10 cellular contexts compared by ENCODE assay signal in the genomic region with DNA sequence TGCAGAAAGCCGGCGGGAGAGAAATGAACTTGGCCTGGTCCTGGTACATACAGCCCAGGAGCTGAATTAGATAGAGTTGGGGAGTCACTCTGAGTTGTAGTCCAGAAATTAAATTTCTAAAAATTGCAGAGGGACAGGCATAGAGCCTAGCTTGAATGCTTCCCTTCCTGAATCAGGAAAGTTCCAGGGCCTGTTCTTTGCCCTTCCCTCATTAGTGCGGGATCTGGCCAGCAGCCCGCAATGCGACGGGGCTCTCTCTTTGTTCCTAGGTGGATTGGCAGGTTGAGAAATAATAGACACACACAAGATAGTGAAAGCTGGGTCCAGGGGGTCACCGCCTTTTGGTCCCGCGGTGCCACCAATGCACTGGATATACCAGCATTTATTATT. TPM values are rescaled to one million over a fixed set of nuclear protein-coding genes. Genes with fewer than 3 reads are reported as not detected.
A peak's percentile ranks its signal among the peaks of the same experiment; 100 is the strongest.
DNase-seq lines count a peak whose midpoint lies in the region; ATAC-seq and TF ChIP-seq lines count a peak whose summit lies in the region.
"Had no signal": no experiment of that assay in that cellular context is flagged by ENCODE, and none has a peak within 500 bp of the region (broad histone marks: within the 10 kb centered on the region; RNA-seq: fewer than 3 reads in every experiment).

No MANE protein-coding gene starts in this region.

- no peak overlapping the region for H3K27ac ChIP-seq in CD8-positive, alpha-beta memory T cell (ENCODE audit: low read depth, low read length)

- peaks cover 4% of the 10 kb centered on the region for H3K36me3 Mint-ChIP-seq in T-helper 1 cell treated with Interleukin-12 subunit alpha and Interleukin-12 subunit beta and Interleukin-4 antibody, amounts not matched to agents 30 μg/mL and 1 μg/mL, for 36 hours (ENCODE audit: low read depth)
- H3K36me3 Mint-ChIP-seq in CD8-positive, alpha-beta memory T cell: no peaks in the 10 kb centered on the region
- H3K36me3 Mint-ChIP-seq in WTC11 (peaks cover 5% of the 10 kb centered on the region), nephron progenitor cell (ENCODE audit: low read depth) (peaks cover 29% of the 10 kb centered on the region)

- H3K27me3 Mint-ChIP-seq in T-helper 1 cell treated with Interleukin-12 subunit alpha and Interleukin-12 subunit beta and Interleukin-4 antibody, amounts not matched to agents 30 μg/mL and 1 μg/mL, for 36 hours (ENCODE audit: low read depth): peaks cover 11% of the 10 kb centered on the region
- H3K27me3 Mint-ChIP-seq in CD8-positive, alpha-beta memory T cell: peaks cover 0 to 3% of the 10 kb centered on the region in 2 donors
- H3K27me3 Mint-ChIP-seq in WTC11 (ENCODE audit: low read depth) (peaks cover 6% of the 10 kb centered on the region), nephron progenitor cell (ENCODE audit: low read depth, poor library complexity) (peaks cover 32% of the 10 kb centered on the region)

- POLR2A ChIA-PET in CD8-positive, alpha-beta memory T cell (lab: Charles Lee): interaction anchor here (1.5 kb wide), 1 partner anchor 333 kb away, joined by 5 read pairs; no protein-coding TSS in a partner anchor
- POLR2A ChIA-PET in WTC11 (lab: Charles Lee): interaction anchor here (1.1 kb wide), 1 partner anchor 29 kb away, joined by 3 read pairs; no protein-coding TSS in a partner anchor

- H3K4me3 ChIP-seq in CD8-positive, alpha-beta memory T cell (ENCODE audit: low read length): no peak overlapping the region

- no peaks in the 10 kb centered on the region for H3K9me3 ChIP-seq in CD8-positive, alpha-beta memory T cell (ENCODE audit: low read length)

- H3K4me3 Mint-ChIP-seq in T-helper 1 cell treated with Interleukin-12 subunit alpha and Interleukin-12 subunit beta and Interleukin-4 antibody, amounts not matched to agents 30 μg/mL and 1 μg/mL, for 36 hours: peak overlapping the region; percentile 27
- H3K4me3 Mint-ChIP-seq in CD8-positive, alpha-beta memory T cell: no peak overlapping the region
- no peak overlapping the region for H3K4me3 Mint-ChIP-seq in WTC11
- H3K4me3 Mint-ChIP-seq in nephron progenitor cell: no peak overlapping the region
- H3K4me3 Mint-ChIP-seq: central memory CD8-positive, alpha-beta T cell had no signal

- no peaks in the 10 kb centered on the region for H3K36me3 ChIP-seq in CD8-positive, alpha-beta memory T cell (ENCODE audit: insufficient read depth, low read length)

- no peak for TF ChIP-seq CTCF in WTC11 (IDR thresholded peaks at IDR 0.05)
- no peak for TF ChIP-seq CTCF in nephron progenitor cell (IDR thresholded peaks at IDR 0.05)

- ATAC-seq in WTC11 (peak; percentile 60), HG02885 (IDR thresholded peaks at IDR 0.05; ENCODE audit: poor library complexity, unreplicated experiment) (no peak)

- no peaks in the 10 kb centered on the region for H3K9me3 Mint-ChIP-seq in T-helper 1 cell treated with Interleukin-12 subunit alpha and Interleukin-12 subunit beta and Interleukin-4 antibody, amounts not matched to agents 30 μg/mL and 1 μg/mL, for 36 hours
- H3K9me3 Mint-ChIP-seq in CD8-positive, alpha-beta memory T cell: no peaks in the 10 kb centered on the region
- peaks cover 9% of the 10 kb centered on the region for H3K9me3 Mint-ChIP-seq in WTC11
- peaks cover 29% of the 10 kb centered on the region for H3K9me3 Mint-ChIP-seq in nephron progenitor cell
- H3K9me3 Mint-ChIP-seq: central memory CD8-positive, alpha-beta T cell had no signal

- H3K4me1 Mint-ChIP-seq in T-helper 1 cell treated with Interleukin-12 subunit alpha and Interleukin-12 subunit beta and Interleukin-4 antibody, amounts not matched to agents 30 μg/mL and 1 μg/mL, for 36 hours (ENCODE audit: low read depth): peaks cover 50% of the 10 kb centered on the region
- H3K4me1 Mint-ChIP-seq in CD8-positive, alpha-beta memory T cell: peaks cover 12 to 29% (median 21%) of the 10 kb centered on the region in 3 donors
- H3K4me1 Mint-ChIP-seq in WTC11 (peaks cover 10% of the 10 kb centered on the region), nephron progenitor cell (peaks cover 26% of the 10 kb centered on the region)

- H3K4me1 ChIP-seq in CD8-positive, alpha-beta memory T cell (ENCODE audit: insufficient read depth, low read length): peaks cover 16% of the 10 kb centered on the region

- peak overlapping the region; percentile 50 for H3K27ac Mint-ChIP-seq in T-helper 1 cell treated with Interleukin-12 subunit alpha and Interleukin-12 subunit beta and Interleukin-4 antibody, amounts not matched to agents 30 μg/mL and 1 μg/mL, for 36 hours
- peak overlapping the region in 5 of 8 donors; percentile 2 to 88 (median 30) for H3K27ac Mint-ChIP-seq in CD8-positive, alpha-beta memory T cell
- H3K27ac Mint-ChIP-seq in WTC11 (no peak overlapping the region), nephron progenitor cell (peak overlapping the region; percentile 43)

- DNase-seq in T-helper 1 cell: no peak
- DNase-seq in CD8-positive, alpha-beta memory T cell: no peak
- peak; percentile 16 for DNase-seq in WTC11 (ENCODE audit: low spot score)
- DNase-seq in nephron progenitor cell: no peak
- no peak for DNase-seq in D341Med (ENCODE audit: low spot score)
- no peak for DNase-seq in NK-92 treated with Interleukin-12 subunit alpha and Interleukin-12 subunit beta, amount 100 ng/mL, for 24 hours (lab: John Stamatoyannopoulos, UW)
- DNase-seq: SIG-M5 had no signal

- no peaks in the 10 kb centered on the region for H3K27me3 ChIP-seq in CD8-positive, alpha-beta memory T cell (ENCODE audit: insufficient read depth, low read length, poor library complexity, severe bottlenecking)

- CTCF ChIA-PET in CD8-positive, alpha-beta memory T cell (lab: Charles Lee): interaction anchor here (0.7 to 2.6 kb wide), 35 partner anchors 9 to 537 kb away, joined by 3 to 82 read pairs (median 4); a partner anchor contains a TSS
- CTCF ChIA-PET in WTC11 (lab: Charles Lee): interaction anchor here (0.6 to 2.1 kb wide), 66 partner anchors 9 to 537 kb away, joined by 3 to 84 read pairs (median 6); a partner anchor contains a TSS

TF ChIP-seq in WTC11, 78 proteins besides CTCF, POLR2A, EP300 and RAD21:
- TF ChIP-seq, protein P1, sequence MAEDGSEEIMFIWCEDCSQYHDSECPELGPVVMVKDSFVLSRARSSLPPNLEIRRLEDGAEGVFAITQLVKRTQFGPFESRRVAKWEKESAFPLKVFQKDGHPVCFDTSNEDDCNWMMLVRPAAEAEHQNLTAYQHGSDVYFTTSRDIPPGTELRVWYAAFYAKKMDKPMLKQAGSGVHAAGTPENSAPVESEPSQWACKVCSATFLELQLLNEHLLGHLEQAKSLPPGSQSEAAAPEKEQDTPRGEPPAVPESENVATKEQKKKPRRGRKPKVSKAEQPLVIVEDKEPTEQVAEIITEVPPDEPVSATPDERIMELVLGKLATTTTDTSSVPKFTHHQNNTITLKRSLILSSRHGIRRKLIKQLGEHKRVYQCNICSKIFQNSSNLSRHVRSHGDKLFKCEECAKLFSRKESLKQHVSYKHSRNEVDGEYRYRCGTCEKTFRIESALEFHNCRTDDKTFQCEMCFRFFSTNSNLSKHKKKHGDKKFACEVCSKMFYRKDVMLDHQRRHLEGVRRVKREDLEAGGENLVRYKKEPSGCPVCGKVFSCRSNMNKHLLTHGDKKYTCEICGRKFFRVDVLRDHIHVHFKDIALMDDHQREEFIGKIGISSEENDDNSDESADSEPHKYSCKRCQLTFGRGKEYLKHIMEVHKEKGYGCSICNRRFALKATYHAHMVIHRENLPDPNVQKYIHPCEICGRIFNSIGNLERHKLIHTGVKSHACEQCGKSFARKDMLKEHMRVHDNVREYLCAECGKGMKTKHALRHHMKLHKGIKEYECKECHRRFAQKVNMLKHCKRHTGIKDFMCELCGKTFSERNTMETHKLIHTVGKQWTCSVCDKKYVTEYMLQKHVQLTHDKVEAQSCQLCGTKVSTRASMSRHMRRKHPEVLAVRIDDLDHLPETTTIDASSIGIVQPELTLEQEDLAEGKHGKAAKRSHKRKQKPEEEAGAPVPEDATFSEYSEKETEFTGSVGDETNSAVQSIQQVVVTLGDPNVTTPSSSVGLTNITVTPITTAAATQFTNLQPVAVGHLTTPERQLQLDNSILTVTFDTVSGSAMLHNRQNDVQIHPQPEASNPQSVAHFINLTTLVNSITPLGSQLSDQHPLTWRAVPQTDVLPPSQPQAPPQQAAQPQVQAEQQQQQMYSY (CRISPR knock-in tag; IDR thresholded peaks at IDR 0.05): peak; percentile 82
- TF ChIP-seq SP1 (CRISPR knock-in tag; conservative IDR thresholded peaks at IDR 0.05): no peak
- TF ChIP-seq, protein P2, sequence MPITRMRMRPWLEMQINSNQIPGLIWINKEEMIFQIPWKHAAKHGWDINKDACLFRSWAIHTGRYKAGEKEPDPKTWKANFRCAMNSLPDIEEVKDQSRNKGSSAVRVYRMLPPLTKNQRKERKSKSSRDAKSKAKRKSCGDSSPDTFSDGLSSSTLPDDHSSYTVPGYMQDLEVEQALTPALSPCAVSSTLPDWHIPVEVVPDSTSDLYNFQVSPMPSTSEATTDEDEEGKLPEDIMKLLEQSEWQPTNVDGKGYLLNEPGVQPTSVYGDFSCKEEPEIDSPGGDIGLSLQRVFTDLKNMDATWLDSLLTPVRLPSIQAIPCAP (CRISPR knock-in tag; IDR thresholded peaks at IDR 0.05): no peak
- TF ChIP-seq, protein P3, sequence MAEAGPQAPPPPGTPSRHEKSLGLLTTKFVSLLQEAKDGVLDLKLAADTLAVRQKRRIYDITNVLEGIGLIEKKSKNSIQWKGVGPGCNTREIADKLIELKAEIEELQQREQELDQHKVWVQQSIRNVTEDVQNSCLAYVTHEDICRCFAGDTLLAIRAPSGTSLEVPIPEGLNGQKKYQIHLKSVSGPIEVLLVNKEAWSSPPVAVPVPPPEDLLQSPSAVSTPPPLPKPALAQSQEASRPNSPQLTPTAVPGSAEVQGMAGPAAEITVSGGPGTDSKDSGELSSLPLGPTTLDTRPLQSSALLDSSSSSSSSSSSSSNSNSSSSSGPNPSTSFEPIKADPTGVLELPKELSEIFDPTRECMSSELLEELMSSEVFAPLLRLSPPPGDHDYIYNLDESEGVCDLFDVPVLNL (CRISPR knock-in tag; IDR thresholded peaks at IDR 0.05; ENCODE audit: borderline replicate concordance, low read depth): no peak

RNA-seq across cellular contexts. Expression of a gene that starts 34.0 kb away (rescaled TPM):
- total RNA-seq in CD8-positive, alpha-beta memory T cell: 10 to 100 TPM; 17.5 to 20.5 TPM
- 5.8 TPM for polyA plus RNA-seq in CD8-positive, alpha-beta memory T cell
- total RNA-seq in WTC11 (2021): 20.0 to 22.1 TPM (median 21.2 TPM) in 3 replicates

RNA-seq across cellular contexts. Expression of a gene that starts 34.1 kb away (rescaled TPM):
- total RNA-seq in CD8-positive, alpha-beta memory T cell: 10 to 100 TPM; 23.4 to 26.6 TPM
- 17.9 TPM for polyA plus RNA-seq in CD8-positive, alpha-beta memory T cell
- 10.1 to 12.2 TPM (median 10.7 TPM) in 3 replicates for total RNA-seq in WTC11 (2021)
